In genomic region chr9:124569942-124570341, GRCh38 we compare ENCODE assay signal across 1 cellular context.
TF ChIP-seq lines count a peak whose summit lies in the region.

No MANE protein-coding gene starts in this region.

TF ChIP-seq in GM23338, 12 proteins besides CTCF, POLR2A, EP300 and RAD21 (continued from another document):
- no peak for TF ChIP-seq ZNF462 (CRISPR knock-in tag; IDR thresholded peaks at IDR 0.05)
- TF ChIP-seq EZH2 (IDR thresholded peaks at IDR 0.05; ENCODE audit: low read depth, unreplicated experiment) = no peak
- TF ChIP-seq EZH2phosphoT487 (IDR thresholded peaks at IDR 0.05; ENCODE audit: unreplicated experiment) = no peak
- TF ChIP-seq CREB1 (CRISPR knock-in tag; IDR thresholded peaks at IDR 0.05; ENCODE audit: low read depth) = no peak
- no peak for TF ChIP-seq REST (IDR thresholded peaks at IDR 0.05; ENCODE audit: unreplicated experiment)
- no peak for TF ChIP-seq JUNB (IDR thresholded peaks at IDR 0.05; ENCODE audit: unreplicated experiment)
- no peak for TF ChIP-seq ETS1 (IDR thresholded peaks at IDR 0.05)
- no peak for TF ChIP-seq NANOG (IDR thresholded peaks at IDR 0.05; ENCODE audit: borderline replicate concordance)
- no peak for TF ChIP-seq ZNF114 (CRISPR knock-in tag; IDR thresholded peaks at IDR 0.05)
